In the genomic region with DNA sequence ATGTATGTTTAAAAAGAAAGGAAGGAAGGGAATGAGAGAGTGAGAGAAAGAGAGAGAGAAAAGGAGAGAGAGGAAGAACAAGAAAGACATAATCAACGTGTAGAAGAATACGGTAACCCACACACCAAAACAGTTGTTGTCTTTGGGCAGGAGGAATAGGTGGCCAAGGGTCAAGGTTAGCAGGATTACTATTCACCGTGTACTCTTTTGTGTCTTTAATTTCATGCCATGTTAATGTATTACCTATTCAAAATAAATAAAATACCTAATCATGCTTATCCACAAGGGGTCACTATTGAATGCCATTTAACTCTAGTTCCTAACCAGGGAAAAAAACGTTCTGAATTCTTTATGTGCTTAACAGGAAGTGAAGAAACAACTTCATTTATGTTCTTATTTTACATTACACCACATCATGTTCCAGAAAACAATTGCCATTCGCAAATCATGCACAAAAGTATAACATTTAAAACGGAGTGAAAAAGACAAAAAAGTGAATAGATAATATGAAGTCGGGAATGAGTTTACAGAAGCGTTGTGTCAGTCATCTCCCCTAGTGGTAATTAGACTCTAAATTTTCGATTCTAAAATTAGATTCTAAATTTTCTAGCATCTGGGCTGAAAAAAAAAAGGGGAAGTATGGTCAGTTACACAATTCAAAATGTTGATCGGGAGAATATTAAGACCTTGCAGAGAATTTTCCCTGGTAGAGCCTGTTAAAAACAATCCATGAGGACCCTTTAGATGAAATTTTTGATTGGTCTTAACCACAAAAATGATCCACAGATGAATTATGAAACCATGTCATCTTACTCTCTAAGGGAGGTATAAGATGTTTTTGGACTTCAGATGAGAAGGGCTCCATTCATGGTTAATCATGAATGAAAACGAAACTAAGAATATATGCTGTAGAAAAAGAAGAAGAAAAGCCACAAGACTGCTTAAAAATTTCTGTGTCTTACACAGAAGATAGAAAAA, we compare ENCODE assay signal across 8 cellular contexts. TPM values are rescaled to one million over a fixed set of nuclear protein-coding genes. Genes with fewer than 3 reads are reported as not detected.
DNase-seq lines count a peak whose midpoint lies in the region; ATAC-seq, FAIRE-seq and TF ChIP-seq lines count a peak whose summit lies in the region.

No MANE protein-coding gene starts in this region.

- H3K4me1 Mint-ChIP-seq in activated CD4-positive, alpha-beta memory T cell treated with anti-CD3 and anti-CD28 coated beads, Interleukin-2, amount 10 ng/mL, durations not matched to agents 7 days and 5 days: peaks cover 11% of the 10 kb centered on the region

- H3K4me3 Mint-ChIP-seq in activated CD4-positive, alpha-beta memory T cell treated with anti-CD3 and anti-CD28 coated beads, Interleukin-2, amount 10 ng/mL, durations not matched to agents 7 days and 5 days: peak overlapping the region; percentile 92

- H3K27me3 ChIP-seq in parathyroid adenoma (ENCODE audit: control insufficient read depth, insufficient read depth, low read length): no peaks in the 10 kb centered on the region

- ATAC-seq in GM19463 (IDR thresholded peaks at IDR 0.05; ENCODE audit: unreplicated experiment) (peak; percentile 53), HG03460 (IDR thresholded peaks at IDR 0.05; ENCODE audit: unreplicated experiment) (peak; percentile 64)

- POLR2A ChIA-PET in activated CD4-positive, alpha-beta memory T cell treated with anti-CD3 and anti-CD28 coated beads, Interleukin-2, amount 10 ng/mL, durations not matched to agents 7 days and 5 days (lab: Charles Lee): no interaction called here

- H3K9ac ChIP-seq in parathyroid adenoma: no peak overlapping the region

- DNase-seq in DMS53 (lab: John Stamatoyannopoulos, UW) (peak; percentile 91), NCI-H226 (peak; percentile 9), frontal cortex (ENCODE audit: low spot score in 2 of 2) (no peak)
- DNase-seq in activated CD4-positive, alpha-beta memory T cell treated with anti-CD3 and anti-CD28 coated beads, Interleukin-2, amount 10 ng/mL, durations not matched to agents 7 days and 5 days: no peak
- DNase-seq in activated CD4-positive, alpha-beta T cell treated with anti-CD3 and anti-CD28 coated beads, Interleukin-2, amount 50 U/mL, for 4 hours: no peak

- H3K79me2 ChIP-seq in parathyroid adenoma: no peaks in the 10 kb centered on the region

- FAIRE-seq in frontal cortex (lab: Jason Lieb, UNC): peak; percentile 80

- H3K27ac Mint-ChIP-seq in activated CD4-positive, alpha-beta memory T cell treated with anti-CD3 and anti-CD28 coated beads, Interleukin-2, amount 10 ng/mL, durations not matched to agents 7 days and 5 days: peak overlapping the region; percentile 83

- H3K27ac ChIP-seq in parathyroid adenoma: no peak overlapping the region

- peaks cover 30% of the 10 kb centered on the region for H3K27me3 Mint-ChIP-seq in activated CD4-positive, alpha-beta memory T cell treated with anti-CD3 and anti-CD28 coated beads, Interleukin-2, amount 10 ng/mL, durations not matched to agents 7 days and 5 days

- peak overlapping the region; percentile 43 for H3K4me3 ChIP-seq in parathyroid adenoma (ENCODE audit: low read depth, low read length)

- H2AFZ ChIP-seq in parathyroid adenoma: peak overlapping the region; percentile 13

- H3K9me3 ChIP-seq in parathyroid adenoma (ENCODE audit: control insufficient read depth, low read length): no peaks in the 10 kb centered on the region

- H3K9me3 Mint-ChIP-seq in activated CD4-positive, alpha-beta memory T cell treated with anti-CD3 and anti-CD28 coated beads, Interleukin-2, amount 10 ng/mL, durations not matched to agents 7 days and 5 days: no peaks in the 10 kb centered on the region

- CTCF ChIA-PET in activated CD4-positive, alpha-beta memory T cell treated with anti-CD3 and anti-CD28 coated beads, Interleukin-2, amount 10 ng/mL, durations not matched to agents 7 days and 5 days (lab: Charles Lee): interaction anchor here (0.6 to 1.5 kb wide), 10 partner anchors 9 to 466 kb away, joined by 3 to 6 read pairs (median 4); a partner anchor contains a TSS

- peak overlapping the region; percentile 57 for H3K4me2 ChIP-seq in parathyroid adenoma (ENCODE audit: low read length)

- TF ChIP-seq CTCF in parathyroid adenoma (IDR thresholded peaks at IDR 0.05): peak; percentile 31

- H3K4me1 ChIP-seq in parathyroid adenoma: no peaks in the 10 kb centered on the region

- no peaks in the 10 kb centered on the region for H3K36me3 Mint-ChIP-seq in activated CD4-positive, alpha-beta memory T cell treated with anti-CD3 and anti-CD28 coated beads, Interleukin-2, amount 10 ng/mL, durations not matched to agents 7 days and 5 days (ENCODE audit: low read depth)

- H3K36me3 ChIP-seq in parathyroid adenoma (ENCODE audit: control insufficient read depth, insufficient read depth, low read length): no peaks in the 10 kb centered on the region

RNA-seq across cellular contexts. Expression of a gene that starts 0.7 kb away (rescaled TPM):
- total RNA-seq in activated CD4-positive, alpha-beta memory T cell treated with anti-CD3 and anti-CD28 coated beads, Interleukin-2, amount 10 ng/mL, durations not matched to agents 7 days and 5 days: not detected
- total RNA-seq in frontal cortex: 0.82 TPM

RNA-seq across cellular contexts. Expression of a gene that starts 11.9 kb away (rescaled TPM):
- 10 to 100 TPM; 56.6 to 58.8 TPM for total RNA-seq in activated CD4-positive, alpha-beta memory T cell treated with anti-CD3 and anti-CD28 coated beads, Interleukin-2, amount 10 ng/mL, durations not matched to agents 7 days and 5 days
- total RNA-seq in frontal cortex: 53.0 TPM

Comparison
In these comparisons a context has a peak if more than half of its experiments do, and no peak if none do; other contexts are left out.
1. DNase-seq: peak in DMS53 (single experiment) and NCI-H226 (single experiment); none in activated CD4-positive, alpha-beta memory T cell treated with anti-CD3 and anti-CD28 coated beads, Interleukin-2, amount 10 ng/mL, durations not matched to agents 7 days and 5 days (single experiment), frontal cortex (0 of 2) and activated CD4-positive, alpha-beta T cell treated with anti-CD3 and anti-CD28 coated beads, Interleukin-2, amount 50 U/mL, for 4 hours (0 of 2).